Comparison of ENCODE assay signal across 1 cellular context in the genomic region with DNA sequence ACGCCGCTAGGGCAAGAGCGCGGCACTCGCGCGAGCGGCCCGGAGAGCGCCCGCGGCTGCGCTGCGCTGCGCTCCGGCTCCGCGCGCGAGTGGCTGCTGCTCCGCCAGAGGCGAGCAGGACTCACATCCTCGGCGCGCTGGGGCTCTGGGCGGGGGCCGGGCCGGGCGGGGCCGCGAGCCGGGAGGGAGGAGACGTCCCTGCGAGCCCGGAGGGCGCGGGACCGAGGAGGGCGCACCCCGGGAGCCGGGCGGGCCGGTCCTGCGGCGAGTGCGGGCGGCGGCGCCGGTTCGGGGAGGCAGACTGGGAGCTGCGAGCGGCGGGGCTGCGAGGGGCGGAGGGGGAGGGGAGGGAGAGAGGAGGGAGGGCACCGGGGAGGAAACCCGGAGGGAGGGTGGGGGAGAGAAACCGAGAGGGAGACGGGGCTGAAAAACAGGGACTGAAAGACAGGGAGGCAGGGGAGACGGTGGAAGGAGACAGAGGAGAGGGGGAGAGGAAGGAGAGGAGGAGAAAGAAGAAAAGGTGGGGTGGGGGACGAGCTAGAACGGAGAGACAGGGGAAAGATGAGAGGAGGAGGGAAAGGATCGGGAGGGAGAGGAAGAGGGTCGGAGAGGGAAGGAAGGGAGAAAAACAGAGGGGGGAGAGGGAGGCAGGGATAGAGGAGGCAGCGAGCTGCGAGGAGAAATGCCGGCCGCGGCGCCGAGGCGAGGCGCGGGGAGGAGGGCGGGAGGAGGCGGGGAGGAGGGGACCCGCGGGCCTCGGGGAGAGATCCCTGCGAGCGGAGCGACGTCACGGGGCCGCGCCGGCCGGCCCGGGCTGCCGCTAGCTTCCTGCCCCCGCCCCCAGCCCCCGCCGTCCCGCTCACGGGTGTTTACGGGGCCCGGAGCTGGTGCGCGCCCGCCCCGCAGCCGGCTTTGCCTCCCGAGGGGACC.
TF ChIP-seq lines count a peak whose summit lies in the region.

Gene CAMK2N1 (minus strand): TSS at position 684 of the 930 bp plus-strand sequence. CDS start 831 bp downstream, outside the sequence.

TF ChIP-seq in GM23338, 12 proteins besides CTCF, POLR2A, EP300 and RAD21 (continued from another document):
- TF ChIP-seq, protein P1, sequence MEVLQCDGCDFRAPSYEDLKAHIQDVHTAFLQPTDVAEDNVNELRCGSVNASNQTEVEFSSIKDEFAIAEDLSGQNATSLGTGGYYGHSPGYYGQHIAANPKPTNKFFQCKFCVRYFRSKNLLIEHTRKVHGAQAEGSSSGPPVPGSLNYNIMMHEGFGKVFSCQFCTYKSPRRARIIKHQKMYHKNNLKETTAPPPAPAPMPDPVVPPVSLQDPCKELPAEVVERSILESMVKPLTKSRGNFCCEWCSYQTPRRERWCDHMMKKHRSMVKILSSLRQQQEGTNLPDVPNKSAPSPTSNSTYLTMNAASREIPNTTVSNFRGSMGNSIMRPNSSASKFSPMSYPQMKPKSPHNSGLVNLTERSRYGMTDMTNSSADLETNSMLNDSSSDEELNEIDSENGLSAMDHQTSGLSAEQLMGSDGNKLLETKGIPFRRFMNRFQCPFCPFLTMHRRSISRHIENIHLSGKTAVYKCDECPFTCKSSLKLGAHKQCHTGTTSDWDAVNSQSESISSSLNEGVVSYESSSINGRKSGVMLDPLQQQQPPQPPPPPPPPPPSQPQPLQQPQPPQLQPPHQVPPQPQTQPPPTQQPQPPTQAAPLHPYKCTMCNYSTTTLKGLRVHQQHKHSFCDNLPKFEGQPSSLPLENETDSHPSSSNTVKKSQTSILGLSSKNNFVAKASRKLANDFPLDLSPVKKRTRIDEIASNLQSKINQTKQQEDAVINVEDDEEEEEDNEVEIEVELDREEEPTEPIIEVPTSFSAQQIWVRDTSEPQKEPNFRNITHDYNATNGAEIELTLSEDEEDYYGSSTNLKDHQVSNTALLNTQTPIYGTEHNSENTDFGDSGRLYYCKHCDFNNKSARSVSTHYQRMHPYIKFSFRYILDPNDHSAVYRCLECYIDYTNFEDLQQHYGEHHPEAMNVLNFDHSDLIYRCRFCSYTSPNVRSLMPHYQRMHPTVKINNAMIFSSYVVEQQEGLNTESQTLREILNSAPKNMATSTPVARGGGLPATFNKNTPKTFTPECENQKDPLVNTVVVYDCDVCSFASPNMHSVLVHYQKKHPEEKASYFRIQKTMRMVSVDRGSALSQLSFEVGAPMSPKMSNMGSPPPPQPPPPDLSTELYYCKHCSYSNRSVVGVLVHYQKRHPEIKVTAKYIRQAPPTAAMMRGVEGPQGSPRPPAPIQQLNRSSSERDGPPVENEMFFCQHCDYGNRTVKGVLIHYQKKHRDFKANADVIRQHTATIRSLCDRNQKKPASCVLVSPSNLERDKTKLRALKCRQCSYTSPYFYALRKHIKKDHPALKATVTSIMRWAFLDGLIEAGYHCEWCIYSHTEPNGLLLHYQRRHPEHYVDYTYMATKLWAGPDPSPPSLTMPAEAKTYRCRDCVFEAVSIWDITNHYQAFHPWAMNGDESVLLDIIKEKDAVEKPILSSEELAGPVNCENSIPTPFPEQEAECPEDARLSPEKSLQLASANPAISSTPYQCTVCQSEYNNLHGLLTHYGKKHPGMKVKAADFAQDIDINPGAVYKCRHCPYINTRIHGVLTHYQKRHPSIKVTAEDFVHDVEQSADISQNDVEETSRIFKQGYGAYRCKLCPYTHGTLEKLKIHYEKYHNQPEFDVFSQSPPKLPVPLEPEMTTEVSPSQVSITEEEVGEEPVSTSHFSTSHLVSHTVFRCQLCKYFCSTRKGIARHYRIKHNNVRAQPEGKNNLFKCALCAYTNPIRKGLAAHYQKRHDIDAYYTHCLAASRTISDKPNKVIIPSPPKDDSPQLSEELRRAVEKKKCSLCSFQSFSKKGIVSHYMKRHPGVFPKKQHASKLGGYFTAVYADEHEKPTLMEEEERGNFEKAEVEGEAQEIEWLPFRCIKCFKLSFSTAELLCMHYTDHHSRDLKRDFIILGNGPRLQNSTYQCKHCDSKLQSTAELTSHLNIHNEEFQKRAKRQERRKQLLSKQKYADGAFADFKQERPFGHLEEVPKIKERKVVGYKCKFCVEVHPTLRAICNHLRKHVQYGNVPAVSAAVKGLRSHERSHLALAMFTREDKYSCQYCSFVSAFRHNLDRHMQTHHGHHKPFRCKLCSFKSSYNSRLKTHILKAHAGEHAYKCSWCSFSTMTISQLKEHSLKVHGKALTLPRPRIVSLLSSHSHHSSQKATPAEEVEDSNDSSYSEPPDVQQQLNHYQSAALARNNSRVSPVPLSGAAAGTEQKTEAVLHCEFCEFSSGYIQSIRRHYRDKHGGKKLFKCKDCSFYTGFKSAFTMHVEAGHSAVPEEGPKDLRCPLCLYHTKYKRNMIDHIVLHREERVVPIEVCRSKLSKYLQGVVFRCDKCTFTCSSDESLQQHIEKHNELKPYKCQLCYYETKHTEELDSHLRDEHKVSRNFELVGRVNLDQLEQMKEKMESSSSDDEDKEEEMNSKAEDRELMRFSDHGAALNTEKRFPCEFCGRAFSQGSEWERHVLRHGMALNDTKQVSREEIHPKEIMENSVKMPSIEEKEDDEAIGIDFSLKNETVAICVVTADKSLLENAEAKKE (CRISPR knock-in tag; IDR thresholded peaks at IDR 0.05): no peak
